8 cellular contexts compared by ENCODE assay signal in genomic region chr2:9423922-9424272, GRCh38. TPM values are rescaled to one million over a fixed set of nuclear protein-coding genes. Genes with fewer than 3 reads are reported as not detected.
DNase-seq lines count a peak whose midpoint lies in the region; ATAC-seq, FAIRE-seq and TF ChIP-seq lines count a peak whose summit lies in the region.

No MANE protein-coding gene starts in this region.

- peak overlapping the region; percentile 52 for H3K4me3 ChIP-seq in AG09309 (ENCODE audit: control insufficient read depth, low read depth, low read length)
- peak overlapping the region; percentile 63 for H3K4me3 ChIP-seq in iPS DF 6.9 (ENCODE audit: low read length)

- TF ChIP-seq CTCF in AG09309 (IDR thresholded peaks at IDR 0.05; ENCODE audit: control insufficient read depth, insufficient read depth, low read depth, low read length, missing control alignments), result no peak

- WGBS in iPS DF 6.9 (ENCODE audit: insufficient coverage, insufficient read length), result no CpG with 5 or more reads among the region's 21 CpGs

- peaks cover under 1% of the 10 kb centered on the region; the same call in 1 of the 2 replicates for H3K36me3 ChIP-seq in iPS DF 6.9 (ENCODE audit: control insufficient read depth, insufficient read depth, low read length)

- no peak for DNase-seq in AG09309 (ENCODE audit: low read depth)
- DNase-seq in iPS DF 6.9 (ENCODE audit: low read depth, low spot score), result no peak
- peak; percentile 11 for DNase-seq in stimulated activated CD4-positive, alpha-beta T cell treated with anti-CD3 and anti-CD28 coated beads, Interleukin-4, amount 100 ng/mL, for 48 hours (ENCODE audit: low read depth in 2 of 2)
- no peak for DNase-seq in NCI-H524 (lab: John Stamatoyannopoulos, UW)
- DNase-seq in HTR-8/SVneo (ENCODE audit: insufficient read length, low spot score), result no peak

- peaks cover 2% of the 10 kb centered on the region; the same call in 1 of the 2 replicates for H3K4me1 ChIP-seq in iPS DF 6.9 (ENCODE audit: control insufficient read depth, insufficient read depth, low read length)

- H3K27me3 ChIP-seq in iPS DF 6.9 (ENCODE audit: control insufficient read depth, insufficient read depth, low read length), result no peaks in the 10 kb centered on the region

- no peak overlapping the region for H3K27ac ChIP-seq in iPS DF 6.9 (ENCODE audit: low read length)

- H3K27me3 Mint-ChIP-seq in activated T-helper 17 cell treated with anti-CD3 and anti-CD28 coated beads, Interleukin-2, amount 50 U/mL, for 72 hours, result no peaks in the 10 kb centered on the region

- H3K9me3 Mint-ChIP-seq in activated T-helper 17 cell treated with anti-CD3 and anti-CD28 coated beads, Interleukin-2, amount 50 U/mL, for 72 hours, result no peaks in the 10 kb centered on the region

- H3K4me3 Mint-ChIP-seq in activated T-helper 17 cell treated with anti-CD3 and anti-CD28 coated beads, Interleukin-2, amount 50 U/mL, for 72 hours, result no peak overlapping the region

- FAIRE-seq in HTR-8/SVneo (lab: Jason Lieb, UNC), result no peak

- H3K4me1 Mint-ChIP-seq in activated T-helper 17 cell treated with anti-CD3 and anti-CD28 coated beads, Interleukin-2, amount 50 U/mL, for 72 hours, result peaks cover 24% of the 10 kb centered on the region

- H3K9me3 ChIP-seq in iPS DF 6.9 (ENCODE audit: control insufficient read depth, insufficient read depth, low read length), result no peaks in the 10 kb centered on the region

- peak; percentile 2 for ATAC-seq in GM18868 (IDR thresholded peaks at IDR 0.05; ENCODE audit: unreplicated experiment)
- peak; percentile 1 for ATAC-seq in HG03469 (IDR thresholded peaks at IDR 0.05; ENCODE audit: unreplicated experiment)
- ATAC-seq in activated T-helper 17 cell treated with anti-CD3 and anti-CD28 coated beads, Interleukin-2, amount 50 U/mL, for 72 hours (replicated peaks), result peak; percentile 18

- H3K36me3 Mint-ChIP-seq in activated T-helper 17 cell treated with anti-CD3 and anti-CD28 coated beads, Interleukin-2, amount 50 U/mL, for 72 hours (ENCODE audit: low read depth), result peaks cover 51% of the 10 kb centered on the region

- H3K27ac Mint-ChIP-seq in activated T-helper 17 cell treated with anti-CD3 and anti-CD28 coated beads, Interleukin-2, amount 50 U/mL, for 72 hours, result no peak overlapping the region

RNA-seq across cellular contexts. Expression of gene CPSF3, which starts 0.4 kb away (rescaled TPM):
- 10 to 100 TPM; 34.5 to 53.8 TPM for total RNA-seq in activated T-helper 17 cell treated with anti-CD3 and anti-CD28 coated beads, Interleukin-2, amount 50 U/mL, for 72 hours

RNA-seq across cellular contexts. Expression of gene ITGB1BP1, which starts 0.6 kb away (rescaled TPM):
- total RNA-seq in activated T-helper 17 cell treated with anti-CD3 and anti-CD28 coated beads, Interleukin-2, amount 50 U/mL, for 72 hours, result 100 to 1,000 TPM; 109 to 310 TPM

RNA-seq across cellular contexts. Expression of gene IAH1, which starts 50.5 kb away (rescaled TPM):
- 10 to 100 TPM; 61.2 to 65.1 TPM for total RNA-seq in activated T-helper 17 cell treated with anti-CD3 and anti-CD28 coated beads, Interleukin-2, amount 50 U/mL, for 72 hours

Comparison
In these comparisons a context has a peak if more than half of its experiments do, and no peak if none do; other contexts are left out.
1. DNase-seq: peak in stimulated activated CD4-positive, alpha-beta T cell treated with anti-CD3 and anti-CD28 coated beads, Interleukin-4, amount 100 ng/mL, for 48 hours (2 of 2); none in AG09309 (single experiment), iPS DF 6.9 (single experiment), NCI-H524 (0 of 2) and HTR-8/SVneo (single experiment).
2. Peak in every context shown above with its lines, with median percentiles within 50 percentile points of each other: ATAC-seq.